8 cellular contexts compared by ENCODE assay signal in genomic region chr2:74835831-74836674, GRCh38. TPM values are rescaled to one million over a fixed set of nuclear protein-coding genes. Genes with fewer than 3 reads are reported as not detected.
DNase-seq lines count a peak whose midpoint lies in the region; ATAC-seq lines count a peak whose summit lies in the region.

No MANE protein-coding gene starts in this region.

- peaks cover 15% of the 10 kb centered on the region for H3K4me1 ChIP-seq in iPS-15b (ENCODE audit: control insufficient read depth, insufficient read depth, low read length)

- H3K36me3 Mint-ChIP-seq in activated T-cell treated with anti-CD3 and anti-CD28 coated beads, Interleukin-2, amount 50 U/mL, for 4 hours (ENCODE audit: insufficient read depth): peaks cover 6% of the 10 kb centered on the region
- H3K36me3 Mint-ChIP-seq in activated naive CD8-positive, alpha-beta T cell: peaks cover 10% of the 10 kb centered on the region

- H3K36me3 ChIP-seq in iPS-15b (ENCODE audit: control insufficient read depth, insufficient read depth, low read length): no peaks in the 10 kb centered on the region

- peak overlapping the region; percentile 96 for H3K4me3 Mint-ChIP-seq in activated T-cell treated with anti-CD3 and anti-CD28 coated beads, Interleukin-2, amount 50 U/mL, for 4 hours
- peak overlapping the region; percentile 98 for H3K4me3 Mint-ChIP-seq in activated naive CD8-positive, alpha-beta T cell

- DNase-seq in activated T-cell treated with anti-CD3 and anti-CD28 coated beads, Interleukin-2, amount 50 U/mL, for 4 hours: no peak
- no peak for DNase-seq in activated T-cell treated with anti-CD3 and anti-CD28 coated beads, Interleukin-2, amount 50 U/mL, for 1 hour
- DNase-seq in NCI-H345 treated with DMSO at 0.1 percent for 48 hours (lab: John Stamatoyannopoulos, UW; ENCODE audit: unreplicated experiment) (peak; percentile 81), NCI-H226 (no peak)

- H3K9ac ChIP-seq in iPS-15b (ENCODE audit: low read depth, low read length): no peak overlapping the region

- ATAC-seq in activated T-cell treated with anti-CD3 and anti-CD28 coated beads, Interleukin-2, amount 50 U/mL, for 4 hours: no peak
- ATAC-seq in HG02763 (IDR thresholded peaks at IDR 0.05; ENCODE audit: unreplicated experiment): peak; percentile 28

- no peaks in the 10 kb centered on the region for H3K9me3 ChIP-seq in iPS-15b (ENCODE audit: control insufficient read depth, insufficient read depth, low read length)

- H3K27me3 Mint-ChIP-seq in activated T-cell treated with anti-CD3 and anti-CD28 coated beads, Interleukin-2, amount 50 U/mL, for 4 hours (ENCODE audit: low read depth): no peaks in the 10 kb centered on the region
- H3K27me3 Mint-ChIP-seq in activated naive CD8-positive, alpha-beta T cell: no peaks in the 10 kb centered on the region

- H3K27ac Mint-ChIP-seq in activated naive CD8-positive, alpha-beta T cell: peak overlapping the region; percentile 80

- H3K4me1 Mint-ChIP-seq in activated T-cell treated with anti-CD3 and anti-CD28 coated beads, Interleukin-2, amount 50 U/mL, for 4 hours (ENCODE audit: low read depth): peaks cover 51% of the 10 kb centered on the region
- peaks cover 56% of the 10 kb centered on the region for H3K4me1 Mint-ChIP-seq in activated naive CD8-positive, alpha-beta T cell (ENCODE audit: low read depth)

- H3K27ac ChIP-seq in skin epidermis: peak overlapping the region in 15 of 21 experiments; percentile 52 to 91 (median 78)

- peaks cover 4% of the 10 kb centered on the region for H3K27me3 ChIP-seq in iPS-15b (ENCODE audit: control insufficient read depth, insufficient read depth, low read length)

- peak overlapping the region; percentile 69 for H3K4me3 ChIP-seq in iPS-15b (ENCODE audit: low read depth, low read length)
- H3K4me3 ChIP-seq in skin epidermis: peak overlapping the region; percentile 51 to 83 (median 78)

- H3K9me3 Mint-ChIP-seq in activated T-cell treated with anti-CD3 and anti-CD28 coated beads, Interleukin-2, amount 50 U/mL, for 4 hours: no peaks in the 10 kb centered on the region
- no peaks in the 10 kb centered on the region for H3K9me3 Mint-ChIP-seq in activated naive CD8-positive, alpha-beta T cell (ENCODE audit: low read depth)

RNA-seq across cellular contexts. Expression of gene HK2, which starts 2.1 kb away (rescaled TPM):
- 100 to 1,000 TPM; 108 to 111 (median 110) TPM for total RNA-seq in activated T-cell treated with anti-CD3 and anti-CD28 coated beads, Interleukin-2, amount 50 U/mL, for 4 hours
